Comparison of ENCODE assay signal across 1 cellular context in the genomic region with DNA sequence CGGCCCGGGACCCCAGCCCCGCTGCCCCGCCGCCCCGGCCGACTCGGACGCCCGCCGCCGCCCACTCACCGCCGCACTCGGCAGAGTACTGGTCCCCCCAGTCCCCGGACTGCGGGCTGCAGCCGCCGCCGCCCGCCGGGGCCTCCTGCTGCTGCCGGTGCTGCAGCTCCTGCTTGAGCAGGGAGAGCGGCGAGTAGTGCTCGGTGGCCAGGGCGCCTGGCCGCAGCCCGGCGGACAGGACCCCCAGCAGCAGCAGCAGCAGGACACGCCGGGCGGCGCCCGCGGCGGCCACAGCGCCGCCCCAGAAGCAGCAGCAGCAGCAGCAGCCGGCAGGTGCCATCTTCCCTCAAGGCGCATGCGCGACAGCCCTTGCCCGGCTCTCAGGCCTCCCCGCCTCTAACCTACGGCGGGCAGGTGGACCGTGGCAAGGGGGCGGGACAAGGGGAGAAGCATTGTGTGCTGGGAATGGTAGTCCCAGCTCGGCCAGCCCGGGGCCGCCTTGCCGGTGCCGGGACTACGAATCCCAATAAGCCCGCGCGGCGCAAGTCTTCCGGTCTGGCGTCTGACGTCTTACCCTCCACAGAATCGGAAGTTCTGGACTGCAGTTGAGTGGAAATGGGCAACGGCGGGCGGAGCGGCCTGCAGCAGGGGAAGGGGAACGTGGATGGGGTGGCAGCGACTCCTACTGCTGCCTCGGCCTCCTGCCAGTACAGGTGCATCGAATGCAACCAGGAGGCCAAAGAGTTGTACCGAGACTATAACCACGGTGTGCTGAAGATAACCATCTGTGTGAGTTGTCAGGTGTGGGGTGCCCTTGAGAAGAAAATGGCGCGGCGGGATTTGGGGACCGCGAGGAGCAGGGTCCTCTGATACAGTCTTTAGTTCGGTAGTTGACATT.
TF ChIP-seq lines count a peak whose summit lies in the region.

A gene (plus strand): TSS at position 604 of the 898 bp plus-strand sequence. CDS start 12 bp downstream, at position 616.
A gene with protein sequence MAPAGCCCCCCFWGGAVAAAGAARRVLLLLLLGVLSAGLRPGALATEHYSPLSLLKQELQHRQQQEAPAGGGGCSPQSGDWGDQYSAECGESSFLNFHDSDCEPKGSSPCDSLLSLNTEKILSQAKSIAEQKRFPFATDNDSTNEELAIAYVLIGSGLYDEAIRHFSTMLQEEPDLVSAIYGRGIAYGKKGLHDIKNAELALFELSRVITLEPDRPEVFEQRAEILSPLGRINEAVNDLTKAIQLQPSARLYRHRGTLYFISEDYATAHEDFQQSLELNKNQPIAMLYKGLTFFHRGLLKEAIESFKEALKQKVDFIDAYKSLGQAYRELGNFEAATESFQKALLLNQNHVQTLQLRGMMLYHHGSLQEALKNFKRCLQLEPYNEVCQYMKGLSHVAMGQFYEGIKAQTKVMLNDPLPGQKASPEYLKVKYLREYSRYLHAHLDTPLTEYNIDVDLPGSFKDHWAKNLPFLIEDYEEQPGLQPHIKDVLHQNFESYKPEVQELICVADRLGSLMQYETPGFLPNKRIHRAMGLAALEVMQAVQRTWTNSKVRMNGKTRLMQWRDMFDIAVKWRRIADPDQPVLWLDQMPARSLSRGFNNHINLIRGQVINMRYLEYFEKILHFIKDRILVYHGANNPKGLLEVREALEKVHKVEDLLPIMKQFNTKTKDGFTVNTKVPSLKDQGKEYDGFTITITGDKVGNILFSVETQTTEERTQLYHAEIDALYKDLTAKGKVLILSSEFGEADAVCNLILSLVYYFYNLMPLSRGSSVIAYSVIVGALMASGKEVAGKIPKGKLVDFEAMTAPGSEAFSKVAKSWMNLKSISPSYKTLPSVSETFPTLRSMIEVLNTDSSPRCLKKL (minus strand): TSS at position 371 of the 898 bp plus-strand sequence. CDS start 31 bp downstream, at position 340.

TF ChIP-seq in A549, 52 proteins besides CTCF, POLR2A, EP300 and RAD21 (continued from another document):
- TF ChIP-seq, protein P1, sequence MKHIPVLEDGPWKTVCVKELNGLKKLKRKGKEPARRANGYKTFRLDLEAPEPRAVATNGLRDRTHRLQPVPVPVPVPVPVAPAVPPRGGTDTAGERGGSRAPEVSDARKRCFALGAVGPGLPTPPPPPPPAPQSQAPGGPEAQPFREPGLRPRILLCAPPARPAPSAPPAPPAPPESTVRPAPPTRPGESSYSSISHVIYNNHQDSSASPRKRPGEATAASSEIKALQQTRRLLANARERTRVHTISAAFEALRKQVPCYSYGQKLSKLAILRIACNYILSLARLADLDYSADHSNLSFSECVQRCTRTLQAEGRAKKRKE (CRISPR knock-in tag; IDR thresholded peaks at IDR 0.05; ENCODE audit: low read depth) = no peak
- TF ChIP-seq, protein P2, sequence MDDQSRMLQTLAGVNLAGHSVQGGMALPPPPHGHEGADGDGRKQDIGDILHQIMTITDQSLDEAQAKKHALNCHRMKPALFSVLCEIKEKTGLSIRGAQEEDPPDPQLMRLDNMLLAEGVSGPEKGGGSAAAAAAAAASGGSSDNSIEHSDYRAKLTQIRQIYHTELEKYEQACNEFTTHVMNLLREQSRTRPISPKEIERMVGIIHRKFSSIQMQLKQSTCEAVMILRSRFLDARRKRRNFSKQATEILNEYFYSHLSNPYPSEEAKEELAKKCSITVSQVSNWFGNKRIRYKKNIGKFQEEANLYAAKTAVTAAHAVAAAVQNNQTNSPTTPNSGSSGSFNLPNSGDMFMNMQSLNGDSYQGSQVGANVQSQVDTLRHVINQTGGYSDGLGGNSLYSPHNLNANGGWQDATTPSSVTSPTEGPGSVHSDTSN (IDR thresholded peaks at IDR 0.05) = no peak
- no peak for TF ChIP-seq CBX8 (IDR thresholded peaks at IDR 0.05)
- no peak for TF ChIP-seq CBX2 (IDR thresholded peaks at IDR 0.05; ENCODE audit: borderline replicate concordance, low read depth)
- TF ChIP-seq JUN (IDR thresholded peaks at IDR 0.05) = peak; percentile 72 to 92; a peak in 3 of 5 replicates
- TF ChIP-seq, protein P3, sequence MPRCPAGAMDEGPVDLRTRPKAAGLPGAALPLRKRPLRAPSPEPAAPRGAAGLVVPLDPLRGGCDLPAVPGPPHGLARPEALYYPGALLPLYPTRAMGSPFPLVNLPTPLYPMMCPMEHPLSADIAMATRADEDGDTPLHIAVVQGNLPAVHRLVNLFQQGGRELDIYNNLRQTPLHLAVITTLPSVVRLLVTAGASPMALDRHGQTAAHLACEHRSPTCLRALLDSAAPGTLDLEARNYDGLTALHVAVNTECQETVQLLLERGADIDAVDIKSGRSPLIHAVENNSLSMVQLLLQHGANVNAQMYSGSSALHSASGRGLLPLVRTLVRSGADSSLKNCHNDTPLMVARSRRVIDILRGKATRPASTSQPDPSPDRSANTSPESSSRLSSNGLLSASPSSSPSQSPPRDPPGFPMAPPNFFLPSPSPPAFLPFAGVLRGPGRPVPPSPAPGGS (IDR thresholded peaks at IDR 0.05) = peak; percentile 88
- no peak for TF ChIP-seq ZC3H11A (IDR thresholded peaks at IDR 0.05)
- TF ChIP-seq SMC3 (IDR thresholded peaks at IDR 0.05) = peak; percentile 12; the same call in 1 of the 3 replicates
